ENCODE assay signal across 19 cellular contexts in the genomic region with DNA sequence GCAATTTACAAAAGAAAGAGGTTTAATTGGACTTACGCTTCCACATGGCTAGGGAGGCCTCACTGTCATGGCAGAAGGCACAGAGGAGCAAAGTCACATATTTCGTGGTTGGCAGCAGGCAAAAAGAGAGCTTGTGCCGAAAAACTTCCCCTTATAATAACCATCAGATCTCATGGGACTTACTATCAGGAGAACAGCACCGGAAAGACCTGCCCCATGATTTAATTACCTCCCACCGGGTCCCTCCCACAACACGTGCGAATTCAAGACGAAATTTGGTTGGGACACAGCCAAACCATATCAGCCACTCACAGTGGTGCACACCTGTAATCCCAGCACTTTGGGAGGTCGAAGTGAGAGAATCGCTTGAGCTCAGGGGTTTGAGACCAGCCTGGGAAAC.
"Had no signal": no experiment of that assay in that cellular context is flagged by ENCODE, and none has a peak within 500 bp of the region (broad histone marks: within the 10 kb centered on the region; RNA-seq: fewer than 3 reads in every experiment).

No MANE protein-coding gene starts in this region.

- H3K4me3 ChIP-seq: body of pancreas, colonic mucosa, left lung, spleen, thoracic aorta, upper lobe of left lung had no signal

- FAIRE-seq: endometrium had no signal

- H3K27me3 ChIP-seq: colonic mucosa had no signal

- H3K4me1 ChIP-seq: body of pancreas, colonic mucosa had no signal

- H3K27ac ChIP-seq: body of pancreas, colonic mucosa, left lung, spleen, thoracic aorta, upper lobe of left lung had no signal

- H3K27ac Mint-ChIP-seq: activated naive CD8-positive, alpha-beta T cell; activated T-helper 1 cell treated with anti-CD3 and anti-CD28 coated beads, Interleukin-12 subunit alpha, Interleukin-12 subunit beta, Interleukin-2, Interleukin-4 antibody, amounts not matched to agents 30 ng/mL and 10 ng/mL and 1 ng/mL, durations not matched to agents 14 hours and 24 hours and 36 hours; stimulated activated memory B cell treated with anti-CD40 and anti-IgM and Interleukin-4, amounts not matched to agents 10 μg/mL and 1 μg/mL and 100 μg/mL, for 72 hours had no signal

- H3K9me3 ChIP-seq: body of pancreas, colonic mucosa, left lung, spleen, thoracic aorta, upper lobe of left lung had no signal

- H3K36me3 Mint-ChIP-seq: activated naive CD8-positive, alpha-beta T cell; stimulated activated memory B cell treated with anti-CD40 and anti-IgM and Interleukin-4, amounts not matched to agents 10 μg/mL and 1 μg/mL and 100 μg/mL, for 72 hours had no signal

- H3K9me3 Mint-ChIP-seq: activated T-helper 1 cell treated with anti-CD3 and anti-CD28 coated beads, Interleukin-12 subunit alpha, Interleukin-12 subunit beta, Interleukin-2, Interleukin-4 antibody, amounts not matched to agents 30 ng/mL and 10 ng/mL and 1 ng/mL, durations not matched to agents 14 hours and 24 hours and 36 hours; central memory CD8-positive, alpha-beta T cell; stimulated activated memory B cell treated with anti-CD40 and anti-IgM and Interleukin-4, amounts not matched to agents 10 μg/mL and 1 μg/mL and 100 μg/mL, for 72 hours had no signal

- DNase-seq: activated CD4-positive, alpha-beta T cell treated with anti-CD3 and anti-CD28 coated beads for 1 hour; activated CD4-positive, alpha-beta T cell treated with anti-CD3 and anti-CD28 coated beads, Interleukin-2, amount 50 U/mL, for 4 hours; activated gamma-delta T cell treated with Interleukin-2 at 50 U/mL for 16 hours; amygdala; body of pancreas; colonic mucosa; erythroblast; foreskin melanocyte; left lung; retina; spleen; stimulated activated CD4-positive, alpha-beta T cell treated with anti-CD3 and anti-CD28 coated beads, Interleukin-4, amount 100 ng/mL, for 4 hours; upper lobe of left lung had no signal

- H3K36me3 ChIP-seq: colonic mucosa, left lung, spleen, thoracic aorta, upper lobe of left lung had no signal

- ATAC-seq: body of pancreas; left lung; stimulated activated memory B cell treated with anti-CD40 and anti-IgM and Interleukin-4, amounts not matched to agents 10 μg/mL and 1 μg/mL and 100 μg/mL, for 72 hours had no signal

- H3K4me3 Mint-ChIP-seq: activated naive CD8-positive, alpha-beta T cell; activated T-helper 1 cell treated with anti-CD3 and anti-CD28 coated beads, Interleukin-12 subunit alpha, Interleukin-12 subunit beta, Interleukin-2, Interleukin-4 antibody, amounts not matched to agents 30 ng/mL and 10 ng/mL and 1 ng/mL, durations not matched to agents 14 hours and 24 hours and 36 hours; central memory CD8-positive, alpha-beta T cell; stimulated activated memory B cell treated with anti-CD40 and anti-IgM and Interleukin-4, amounts not matched to agents 10 μg/mL and 1 μg/mL and 100 μg/mL, for 72 hours had no signal
